Comparison of ENCODE assay signal across 17 cellular contexts in genomic region chr20:43379239-43379917, GRCh38.
A peak's percentile ranks its signal among the peaks of the same experiment; 100 is the strongest.
DNase-seq lines count a peak whose midpoint lies in the region; ATAC-seq and TF ChIP-seq lines count a peak whose summit lies in the region.
"Had no signal": no experiment of that assay in that cellular context is flagged by ENCODE, and none has a peak within 500 bp of the region (broad histone marks: within the 10 kb centered on the region; RNA-seq: fewer than 3 reads in every experiment).

No MANE protein-coding gene starts in this region.

- H3K9me2 ChIP-seq in hepatocyte (replicated peaks; ENCODE audit: insufficient read depth): no peaks in the 10 kb centered on the region

- CTCF ChIA-PET in HEK293 (lab: Yijun Ruan, JAX): interaction anchor here (0.7 kb wide), 1 partner anchor 11 kb away, joined by 5 read pairs; no protein-coding TSS in a partner anchor

- in situ Hi-C loops in ACHN (cut with HindIII; ENCODE audit: low pct_ligation_motif_present, low pct_unique_long_range_greater_than_20kb, low sequenced_read_pairs): no loop called here

- H3K27me3 ChIP-seq in hepatocyte: no peaks in the 10 kb centered on the region
- H3K27me3 ChIP-seq: vagina had no signal

- ATAC-seq in HG03469 (IDR thresholded peaks at IDR 0.05; ENCODE audit: unreplicated experiment) (no peak), GM19397 (IDR thresholded peaks at IDR 0.05; ENCODE audit: unreplicated experiment) (no peak), HG03571 (IDR thresholded peaks at IDR 0.05; ENCODE audit: unreplicated experiment) (no peak)
- ATAC-seq: lower lobe of right lung had no signal

- H3K9me3 ChIP-seq in HEK293 (ENCODE audit: control insufficient read depth, insufficient read depth, low read depth, low read length): no peaks in the 10 kb centered on the region
- no peaks in the 10 kb centered on the region for H3K9me3 ChIP-seq in hepatocyte (ENCODE audit: low read depth)
- H3K9me3 ChIP-seq: HAP-1, lower lobe of right lung, vagina had no signal

- no peaks in the 10 kb centered on the region for H4K20me1 ChIP-seq in hepatocyte (ENCODE audit: insufficient read depth, poor library complexity, severe bottlenecking)

- H2AFZ ChIP-seq in hepatocyte: no peak overlapping the region

- H3K79me2 ChIP-seq in hepatocyte: no peaks in the 10 kb centered on the region

- no peak overlapping the region for H3K4me3 ChIP-seq in HEK293 (ENCODE audit: low read depth, low read length)
- no peak overlapping the region for H3K4me3 ChIP-seq in hepatocyte
- H3K4me3 ChIP-seq: HAP-1, lower lobe of right lung, vagina had no signal

- H3K36me3 ChIP-seq in HEK293 (ENCODE audit: control insufficient read depth in 2 of 2, insufficient read depth in 1 of 2, low read length in 2 of 2) (no peaks in the 10 kb centered on the region), hepatocyte (replicated peaks; ENCODE audit: insufficient read depth, low read depth) (no peaks in the 10 kb centered on the region)
- H3K36me3 ChIP-seq: HAP-1, lower lobe of right lung, vagina had no signal

- POLR2A ChIA-PET in HEK293 (lab: Yijun Ruan, JAX): no interaction called here

- WGBS in hepatocyte (ENCODE audit: low lambda C conversion rate, missing lambda C conversion rate): 88% methylated on average over 4 of the region's 4 CpGs

- no peak overlapping the region for H3K4me2 ChIP-seq in hepatocyte

- peak; percentile 82 for DNase-seq in ACHN
- peak; percentile 72 for DNase-seq in amniotic stem cell (lab: John Stamatoyannopoulos, UW)
- peak; percentile 17 for DNase-seq in hepatocyte (ENCODE audit: low spot score)
- DNase-seq in mucosa of gallbladder (ENCODE audit: low spot score): no peak
- DNase-seq: activated naive CD8-positive, alpha-beta T cell treated with anti-CD3 and anti-CD28 coated beads, Interleukin-2, amount 10 ng/mL, durations not matched to agents 7 days and 5 days; lower lobe of right lung; NCI-H1105 treated with DMSO at 0.1 percent for 48 hours; NCI-H510A treated with DMSO at 0.1 percent for 48 hours; occipital lobe; stimulated activated CD4-positive, alpha-beta T cell treated with anti-CD3 and anti-CD28 coated beads, Interleukin-15, amount 100 ng/mL, for 24 hours had no signal

- TF ChIP-seq CTCF in HEK293 (tag by site-specific recombination; IDR thresholded peaks at IDR 0.05): no peak
- TF ChIP-seq CTCF in hepatocyte (IDR thresholded peaks at IDR 0.05; ENCODE audit: poor library complexity): no peak

- H3K4me1 ChIP-seq in HEK293 (ENCODE audit: control insufficient read depth, insufficient read depth, low read length): no peaks in the 10 kb centered on the region
- no peaks in the 10 kb centered on the region for H3K4me1 ChIP-seq in hepatocyte (ENCODE audit: insufficient read depth)
- H3K4me1 ChIP-seq: HAP-1, lower lobe of right lung, vagina had no signal

- H3K27ac ChIP-seq in HEK293 (ENCODE audit: extremely low read depth, low read depth, low read length) (no peak overlapping the region), hepatocyte (no peak overlapping the region)
- H3K27ac ChIP-seq: lower lobe of right lung, vagina, VCaP had no signal

TF ChIP-seq in HEK293, 187 proteins besides CTCF, POLR2A, EP300 and RAD21:
- TF ChIP-seq ZNF157 (tag by site-specific recombination; IDR thresholded peaks at IDR 0.05) (no peak), PRDM2 (tag by site-specific recombination; IDR thresholded peaks at IDR 0.05; ENCODE audit: borderline replicate concordance) (no peak), ZNF629 (tag by site-specific recombination; IDR thresholded peaks at IDR 0.05) (0 out of 2 replicates have a peak, but pooled peaks have one; percentile 19), ZNF513 (tag by site-specific recombination; IDR thresholded peaks at IDR 0.05) (no peak), ZNF692 (tag by site-specific recombination; IDR thresholded peaks at IDR 0.05) (peak; percentile 62; the same call in 1 of the 2 replicates), OSR2 (tag by site-specific recombination; IDR thresholded peaks at IDR 0.05) (no peak), ZFP37 (tag by site-specific recombination; IDR thresholded peaks at IDR 0.05) (no peak)
